14 cellular contexts compared by ENCODE assay signal in the genomic region with DNA sequence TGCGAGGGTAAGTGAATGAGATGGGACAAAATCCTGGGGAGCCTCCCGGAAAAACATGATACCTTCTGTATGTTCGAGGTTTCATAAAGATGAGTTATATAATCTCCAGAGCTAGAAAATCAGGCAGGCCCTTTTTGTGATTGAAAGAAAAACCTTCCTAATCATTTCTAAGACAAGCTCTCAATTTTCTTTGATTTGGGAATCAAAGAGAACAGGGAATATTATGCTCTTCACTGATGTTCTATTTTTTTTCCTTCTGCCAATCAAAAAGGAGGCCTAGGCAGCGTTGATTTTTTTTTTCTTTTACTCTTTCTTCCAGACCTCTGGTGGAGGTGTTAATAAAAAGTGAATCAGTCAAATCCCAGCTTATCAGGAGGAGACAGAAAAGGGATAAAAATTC. TPM values are rescaled to one million over a fixed set of nuclear protein-coding genes. Genes with fewer than 3 reads are reported as not detected.
DNase-seq lines count a peak whose midpoint lies in the region; TF ChIP-seq lines count a peak whose summit lies in the region.
"Had no signal": no experiment of that assay in that cellular context is flagged by ENCODE, and none has a peak within 500 bp of the region (broad histone marks: within the 10 kb centered on the region; RNA-seq: fewer than 3 reads in every experiment).

No MANE protein-coding gene starts in this region.

- H3K9ac ChIP-seq in adipocyte (ENCODE audit: low read length) (no peak overlapping the region), mesenchymal stem cell (ENCODE audit: low read length) (peak overlapping the region; percentile 31), smooth muscle cell (ENCODE audit: low read depth) (peak overlapping the region; percentile 24)
- H3K9ac ChIP-seq: BLaER1 had no signal

- no peak overlapping the region for H3K23ac ChIP-seq in mesenchymal stem cell (ENCODE audit: low read length in 2 of 2)

- H3K27ac ChIP-seq in mesenchymal stem cell (ENCODE audit: low read length, poor library complexity, severe bottlenecking) (no peak overlapping the region), smooth muscle cell (ENCODE audit: low read depth) (peak overlapping the region; percentile 77), suprapubic skin (no peak overlapping the region)
- H3K27ac ChIP-seq: BLaER1, HL-60 had no signal

- H3K4me1 ChIP-seq in adipocyte (ENCODE audit: control insufficient read depth, insufficient read depth, low read length) (peaks cover 20% of the 10 kb centered on the region), mesenchymal stem cell (ENCODE audit: control insufficient read depth, insufficient read depth, low read depth, low read length) (no peaks in the 10 kb centered on the region), smooth muscle cell (ENCODE audit: low read depth) (peaks cover 20% of the 10 kb centered on the region), suprapubic skin (no peaks in the 10 kb centered on the region)

- TF ChIP-seq EP300 in suprapubic skin (IDR thresholded peaks at IDR 0.05), result no peak

- H3K4me2 ChIP-seq in mesenchymal stem cell (ENCODE audit: low read length, poor library complexity, severe bottlenecking), result no peak overlapping the region
- peak overlapping the region; percentile 39 for H3K4me2 ChIP-seq in smooth muscle cell
- H3K4me2 ChIP-seq: A549, BLaER1, GM23338 had no signal

- H3K36me3 ChIP-seq in adipocyte (ENCODE audit: control insufficient read depth, insufficient read depth, low read length, severe bottlenecking), result no peaks in the 10 kb centered on the region
- H3K36me3 ChIP-seq in mesenchymal stem cell (ENCODE audit: control insufficient read depth in 1 of 2, insufficient read depth in 2 of 2, low read depth in 1 of 2, low read length in 2 of 2), result no peaks in the 10 kb centered on the region
- no peaks in the 10 kb centered on the region for H3K36me3 ChIP-seq in smooth muscle cell (ENCODE audit: low read depth)
- H3K36me3 ChIP-seq in suprapubic skin, result no peaks in the 10 kb centered on the region
- H3K36me3 ChIP-seq: BLaER1 had no signal

- no peaks in the 10 kb centered on the region for H3K79me2 ChIP-seq in smooth muscle cell (ENCODE audit: low read depth)

- no peak overlapping the region for H2BK5ac ChIP-seq in mesenchymal stem cell (ENCODE audit: low read depth, low read length, poor library complexity, severe bottlenecking)

- H3K4me3 ChIP-seq in adipocyte (ENCODE audit: low read length) (no peak overlapping the region), mesenchymal stem cell (ENCODE audit: insufficient read depth in 1 of 2, low read depth in 1 of 2, low read length in 2 of 2) (no peak overlapping the region), smooth muscle cell (no peak overlapping the region), suprapubic skin (no peak overlapping the region)
- H3K4me3 ChIP-seq: A549, BLaER1, GM12878, GM23338 had no signal

- no peak overlapping the region for H2BK120ac ChIP-seq in mesenchymal stem cell (ENCODE audit: low read depth, low read length)

- WGBS in mesenchymal stem cell, result 100% methylated on average over 1 of the region's 4 CpGs
- 70% methylated on average over 4 of the region's 4 CpGs for WGBS in smooth muscle cell (ENCODE audit: low lambda C conversion rate)
- 94% methylated on average over 4 of the region's 4 CpGs for WGBS in suprapubic skin

- no peak overlapping the region for H4K8ac ChIP-seq in mesenchymal stem cell (ENCODE audit: low read length)

- no peak overlapping the region for H3K14ac ChIP-seq in mesenchymal stem cell (ENCODE audit: low read length in 2 of 2)

- no peak for TF ChIP-seq CTCF in smooth muscle cell (IDR thresholded peaks at IDR 0.05; ENCODE audit: borderline replicate concordance, insufficient read depth, poor library complexity, severe bottlenecking)
- TF ChIP-seq CTCF in suprapubic skin (IDR thresholded peaks at IDR 0.05), result no peak

- no peaks in the 10 kb centered on the region for H3K27me3 ChIP-seq in adipocyte (replicated peaks; ENCODE audit: control insufficient read depth, insufficient read depth, low read length)
- no peaks in the 10 kb centered on the region for H3K27me3 ChIP-seq in mesenchymal stem cell (ENCODE audit: control insufficient read depth in 1 of 2, insufficient read depth in 1 of 2, low read length in 2 of 2)
- no peaks in the 10 kb centered on the region for H3K27me3 ChIP-seq in smooth muscle cell (ENCODE audit: low read depth)
- H3K27me3 ChIP-seq in suprapubic skin, result no peaks in the 10 kb centered on the region
- H3K27me3 ChIP-seq: BLaER1 had no signal

- no peaks in the 10 kb centered on the region for H3K79me1 ChIP-seq in mesenchymal stem cell (replicated peaks; ENCODE audit: low read length, poor library complexity, severe bottlenecking)

- no peak for TF ChIP-seq POLR2A in suprapubic skin (IDR thresholded peaks at IDR 0.05)

- no peak overlapping the region for H2BK12ac ChIP-seq in mesenchymal stem cell (ENCODE audit: low read length in 2 of 2)

- H3K4ac ChIP-seq in mesenchymal stem cell (ENCODE audit: low read depth in 1 of 2, low read length in 2 of 2), result no peak overlapping the region

- peaks cover 10% of the 10 kb centered on the region for H3F3A ChIP-seq in smooth muscle cell (ENCODE audit: low read depth)

- H2BK15ac ChIP-seq in mesenchymal stem cell (ENCODE audit: low read depth, poor library complexity, severe bottlenecking), result no peak overlapping the region

- H2AK5ac ChIP-seq in mesenchymal stem cell (ENCODE audit: low read length, severe bottlenecking), result no peak overlapping the region

- H3K18ac ChIP-seq in mesenchymal stem cell (ENCODE audit: low read depth in 1 of 2, low read length in 2 of 2), result no peak overlapping the region

- H2AFZ ChIP-seq in mesenchymal stem cell (ENCODE audit: low read depth, low read length) (no peak overlapping the region), smooth muscle cell (ENCODE audit: low read depth) (peak overlapping the region; percentile 34)
- H2AFZ ChIP-seq: GM23338 had no signal

- H4K91ac ChIP-seq in mesenchymal stem cell (ENCODE audit: low read length), result no peak overlapping the region

- H4K20me1 ChIP-seq in smooth muscle cell (ENCODE audit: low read depth), result no peaks in the 10 kb centered on the region
- H4K20me1 ChIP-seq: BLaER1 had no signal

- H3K9me3 ChIP-seq in adipocyte (ENCODE audit: control insufficient read depth, low read length) (no peaks in the 10 kb centered on the region), mesenchymal stem cell (ENCODE audit: control insufficient read depth, low read length) (no peaks in the 10 kb centered on the region), smooth muscle cell (replicated peaks; ENCODE audit: low read depth) (no peaks in the 10 kb centered on the region), suprapubic skin (no peaks in the 10 kb centered on the region)
- H3K9me3 ChIP-seq: A549, BLaER1 had no signal

- DNase-seq in HT1080 (ENCODE audit: low read depth) (peak; percentile 24), adipocyte (ENCODE audit: low read depth) (peak; percentile 15), mesenchymal stem cell (no peak), smooth muscle cell (lab: John Stamatoyannopoulos, UW; ENCODE audit: unreplicated experiment) (no peak), suprapubic skin (ENCODE audit: low spot score in 2 of 2) (no peak), T-helper 2 cell (no peak), NCI-H2196 treated with DMSO at 0.1 percent for 48 hours (lab: John Stamatoyannopoulos, UW; ENCODE audit: unreplicated experiment) (no peak)
- DNase-seq: CD8-positive, alpha-beta memory T cell; H7 had no signal

RNA-seq across cellular contexts. Expression of a gene that starts 34.5 kb away (rescaled TPM):
- 0.14 TPM in 1 of 2 replicates, not detected in the other for total RNA-seq in HT1080 (2014; rRNA removed; shearing (Covaris generic))
- polyA plus RNA-seq in HT1080 (2015; cell fraction: cytosol; rRNA removed), result 0.06 TPM in 1 of 2 replicates, not detected in the other
- polyA plus RNA-seq in HT1080 (2015; cell fraction: nucleus; rRNA removed), result 0.16 and 0.53 TPM in 2 replicates
- polyA plus RNA-seq in mesenchymal stem cell (2013, experiment 1 of 2), result 0.18 TPM
- polyA plus RNA-seq in mesenchymal stem cell (2013, experiment 2 of 2), result 0.23 TPM
- total RNA-seq in smooth muscle cell, result 1.1 and 3.5 TPM in 2 replicates
- polyA plus RNA-seq in smooth muscle cell, result 3.1 and 6.0 TPM in 2 replicates
- total RNA-seq in suprapubic skin, result 1 to 10 TPM; 1.4 to 2.3 (median 2.0) TPM
- total RNA-seq: GM12878 had no signal
- polyA plus RNA-seq: CD8-positive, alpha-beta memory T cell; GM12878 had no signal

Comparison
In these comparisons a context has a peak if more than half of its experiments do, and no peak if none do; other contexts are left out.
1. DNase-seq: peak in HT1080 (single experiment) and adipocyte (single experiment); none in mesenchymal stem cell (single experiment), smooth muscle cell (single experiment), suprapubic skin (0 of 2), T-helper 2 cell (0 of 5) and NCI-H2196 treated with DMSO at 0.1 percent for 48 hours (single experiment).